18 cellular contexts compared by ENCODE assay signal in genomic region chrX:123223859-123224258, GRCh38. TPM values are rescaled to one million over a fixed set of nuclear protein-coding genes. Genes with fewer than 3 reads are reported as not detected.
A peak's percentile ranks its signal among the peaks of the same experiment; 100 is the strongest.
DNase-seq lines count a peak whose midpoint lies in the region; ATAC-seq and TF ChIP-seq lines count a peak whose summit lies in the region.
"Had no signal": no experiment of that assay in that cellular context is flagged by ENCODE, and none has a peak within 500 bp of the region (broad histone marks: within the 10 kb centered on the region; RNA-seq: fewer than 3 reads in every experiment).

No MANE protein-coding gene starts in this region.

- H3K4me3 Mint-ChIP-seq in natural killer cell, result no peak overlapping the region
- H3K4me3 Mint-ChIP-seq: activated CD4-positive, alpha-beta memory T cell treated with anti-CD3 and anti-CD28 coated beads for 36 hours had no signal

- no peak for TF ChIP-seq CTCF in natural killer cell (IDR thresholded peaks at IDR 0.05)

- no peaks in the 10 kb centered on the region for H3K9me3 Mint-ChIP-seq in natural killer cell
- H3K9me3 Mint-ChIP-seq: activated CD4-positive, alpha-beta memory T cell treated with anti-CD3 and anti-CD28 coated beads for 36 hours had no signal

- H3K4me1 Mint-ChIP-seq in natural killer cell, result no peaks in the 10 kb centered on the region

- no peaks in the 10 kb centered on the region for H3K27me3 Mint-ChIP-seq in natural killer cell (ENCODE audit: low read depth in 2 of 2)
- H3K27me3 Mint-ChIP-seq: activated CD4-positive, alpha-beta memory T cell treated with anti-CD3 and anti-CD28 coated beads for 36 hours had no signal

- ATAC-seq in GM18498 (IDR thresholded peaks at IDR 0.05; ENCODE audit: unreplicated experiment) (peak; percentile 96), GM19328 (IDR thresholded peaks at IDR 0.05; ENCODE audit: unreplicated experiment) (peak; percentile 70), HG02588 (IDR thresholded peaks at IDR 0.05; ENCODE audit: unreplicated experiment) (peak; percentile 95), HG03378 (IDR thresholded peaks at IDR 0.05; ENCODE audit: unreplicated experiment) (peak; percentile 93), natural killer cell (no peak)
- ATAC-seq: left cardiac atrium had no signal

- intact Hi-C loops in natural killer cell (cut with micrococcal nuclease), result no loop called here

- no peak for DNase-seq in HK-2 (ENCODE audit: unreplicated experiment)
- DNase-seq in NCI-H748 treated with DMSO at 0.1 percent for 48 hours (lab: John Stamatoyannopoulos, UW), result no peak
- no peak for DNase-seq in natural killer cell
- DNase-seq in activated naive CD4-positive, alpha-beta T cell treated with Interleukin-2 at 50 U/mL for 16 hours, result no peak
- DNase-seq: activated CD4-positive, alpha-beta memory T cell treated with anti-CD3 and anti-CD28 coated beads for 36 hours; dorsolateral prefrontal cortex; GF-D8; hypothalamus; left cardiac atrium; NCI-H226; pancreas; spleen; substantia nigra had no signal

- H3K27ac Mint-ChIP-seq in natural killer cell, result no peak overlapping the region
- H3K27ac Mint-ChIP-seq: activated CD4-positive, alpha-beta memory T cell treated with anti-CD3 and anti-CD28 coated beads for 36 hours had no signal

- H3K36me3 Mint-ChIP-seq in natural killer cell, result no peaks in the 10 kb centered on the region
- H3K36me3 Mint-ChIP-seq: activated CD4-positive, alpha-beta memory T cell treated with anti-CD3 and anti-CD28 coated beads for 36 hours had no signal

RNA-seq across cellular contexts. Expression of gene GRIA3, which starts 39.8 kb away (rescaled TPM):
- total RNA-seq in natural killer cell, result not detected
- total RNA-seq: activated CD4-positive, alpha-beta memory T cell treated with anti-CD3 and anti-CD28 coated beads for 36 hours; OCI-LY7 had no signal

Comparison
In these comparisons a context has a peak if more than half of its experiments do, and no peak if none do; other contexts are left out.
1. ATAC-seq: peak in GM18498 (single experiment), GM19328 (single experiment), HG02588 (single experiment) and HG03378 (single experiment); none in natural killer cell (0 of 3).